In the genomic region with DNA sequence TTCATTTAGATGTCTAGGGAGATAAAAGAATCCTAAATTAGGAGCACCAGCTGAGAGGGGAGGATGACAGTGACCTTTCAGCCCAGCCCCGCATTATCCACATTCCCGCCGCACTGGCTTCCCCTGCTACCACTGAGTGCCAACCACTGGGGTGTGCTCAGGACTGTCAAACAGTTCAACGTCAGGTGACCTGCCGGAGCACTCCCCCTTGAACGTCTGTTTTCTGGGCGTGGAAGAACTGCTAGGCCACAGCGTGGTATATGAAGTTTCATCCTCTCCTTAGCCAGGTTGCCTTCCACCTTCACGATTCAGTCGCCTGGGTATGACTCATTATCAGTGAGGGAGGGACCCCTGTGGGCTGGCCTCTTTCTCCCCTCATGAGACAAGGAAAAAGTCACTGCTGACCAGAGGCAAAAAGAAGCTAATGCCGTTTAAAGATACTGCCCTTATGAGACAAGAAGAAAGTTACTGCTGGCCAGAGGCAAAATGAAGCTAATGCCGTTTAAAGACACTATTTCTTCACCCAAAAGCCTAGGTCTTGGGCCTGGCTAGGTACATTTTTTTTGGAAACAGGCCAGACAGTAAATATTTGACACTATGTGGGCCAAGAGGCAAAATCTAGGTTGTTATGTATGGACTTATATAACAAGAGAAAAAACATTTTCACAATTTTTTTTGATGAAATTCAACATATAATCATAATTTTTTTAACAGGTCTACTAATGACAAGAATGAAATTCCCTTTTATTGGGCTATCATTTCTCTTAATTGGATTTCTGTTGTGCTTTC, we compare ENCODE assay signal across 8 cellular contexts. TPM values are rescaled to one million over a fixed set of nuclear protein-coding genes. Genes with fewer than 3 reads are reported as not detected.
DNase-seq lines count a peak whose midpoint lies in the region; ATAC-seq and TF ChIP-seq lines count a peak whose summit lies in the region.

No MANE protein-coding gene starts in this region.

- CTCF ChIA-PET in CD8-positive, alpha-beta memory T cell (lab: Charles Lee) = interaction anchor here (0.9 to 1.7 kb wide), 8 partner anchors 9 to 310 kb away, joined by 3 to 5 read pairs (median 3); partner anchors contain the start of genes C9orf40 and CARNMT1
- CTCF ChIA-PET in naive thymus-derived CD4-positive, alpha-beta T cell (lab: Charles Lee) = interaction anchor here (1.0 to 1.9 kb wide), 5 partner anchors 57 to 313 kb away, joined by 3 to 7 read pairs (median 4); no protein-coding TSS in a partner anchor

- intact Hi-C loops in naive thymus-derived CD4-positive, alpha-beta T cell (cut with micrococcal nuclease) = loop anchor here in 1 of 2 donors (10.0 kb wide), 1 partner anchor 1929 kb away; the partner anchor contains the start of gene ANXA1

- H3K9me3 ChIP-seq in CD8-positive, alpha-beta memory T cell (ENCODE audit: low read length) = no peaks in the 10 kb centered on the region
- no peaks in the 10 kb centered on the region for H3K9me3 ChIP-seq in naive thymus-derived CD4-positive, alpha-beta T cell (ENCODE audit: control insufficient read depth in 2 of 3, low read length in 3 of 3)

- H3K9me3 Mint-ChIP-seq in CD8-positive, alpha-beta memory T cell = no peaks in the 10 kb centered on the region
- H3K9me3 Mint-ChIP-seq in naive thymus-derived CD4-positive, alpha-beta T cell = no peaks in the 10 kb centered on the region
- no peaks in the 10 kb centered on the region for H3K9me3 Mint-ChIP-seq in T-helper 2 cell treated with Interferon-gamma antibody and Interleukin-4, amounts not matched to agents 5 μg/mL and 100 μg/mL, for 36 hours

- peak; percentile 14 for ATAC-seq in naive thymus-derived CD4-positive, alpha-beta T cell
- ATAC-seq in GM18909 (IDR thresholded peaks at IDR 0.05; ENCODE audit: poor library complexity, unreplicated experiment) = no peak

- no peaks in the 10 kb centered on the region for H3K27me3 ChIP-seq in CD8-positive, alpha-beta memory T cell (ENCODE audit: insufficient read depth, low read length, poor library complexity, severe bottlenecking)
- H3K27me3 ChIP-seq in naive thymus-derived CD4-positive, alpha-beta T cell (ENCODE audit: control insufficient read depth in 2 of 2, insufficient read depth in 2 of 2, low read length in 2 of 2) = no peaks in the 10 kb centered on the region

- H3K4me1 Mint-ChIP-seq in CD8-positive, alpha-beta memory T cell = peaks cover 36 to 49% (median 45%) of the 10 kb centered on the region in 3 donors
- H3K4me1 Mint-ChIP-seq in naive thymus-derived CD4-positive, alpha-beta T cell = peaks cover 25 to 58% (median 43%) of the 10 kb centered on the region in 7 donors
- peaks cover 27% of the 10 kb centered on the region for H3K4me1 Mint-ChIP-seq in T-helper 2 cell treated with Interferon-gamma antibody and Interleukin-4, amounts not matched to agents 5 μg/mL and 100 μg/mL, for 36 hours (ENCODE audit: low read depth)

- POLR2A ChIA-PET in CD8-positive, alpha-beta memory T cell (lab: Charles Lee) = interaction anchor here (0.6 to 1.1 kb wide), 3 partner anchors 56 to 130 kb away, joined by 3 to 6 read pairs (median 3); no protein-coding TSS in a partner anchor
- POLR2A ChIA-PET in naive thymus-derived CD4-positive, alpha-beta T cell (lab: Charles Lee) = interaction anchor here (0.7 kb wide), 1 partner anchor 21 kb away, joined by 5 read pairs; no protein-coding TSS in a partner anchor

- in situ Hi-C loops in SK-MEL-5 (cut with HindIII; ENCODE audit: low pct_unique_long_range_greater_than_20kb, low sequenced_read_pairs) = no loop called here
- in situ Hi-C loops in GM13977 (cut with MboI; ENCODE audit: low pct_unique_long_range_greater_than_20kb, low sequenced_read_pairs, unreplicated experiment) = no loop called here

- peak overlapping the region; percentile 80 to 99 (median 94) for H3K27ac Mint-ChIP-seq in CD8-positive, alpha-beta memory T cell
- peak overlapping the region in 8 of 9 donors; percentile 10 to 94 (median 58) for H3K27ac Mint-ChIP-seq in naive thymus-derived CD4-positive, alpha-beta T cell
- no peak overlapping the region for H3K27ac Mint-ChIP-seq in T-helper 2 cell treated with Interferon-gamma antibody and Interleukin-4, amounts not matched to agents 5 μg/mL and 100 μg/mL, for 36 hours

- DNase-seq in CD8-positive, alpha-beta memory T cell = peak; percentile 38 to 75 (median 53)
- peak; percentile 54 for DNase-seq in SK-MEL-5 (ENCODE audit: low read depth, low spot score)
- peak; percentile 55 for DNase-seq in epithelial cell of esophagus (ENCODE audit: low read depth)
- peak in 1 of 9 donors; percentile 16 for DNase-seq in naive thymus-derived CD4-positive, alpha-beta T cell
- no peak for DNase-seq in T-helper 2 cell treated with Interferon-gamma antibody and Interleukin-4, amounts not matched to agents 5 μg/mL and 100 μg/mL, for 36 hours (ENCODE audit: low spot score)
- DNase-seq in GM13977 (ENCODE audit: low spot score) = no peak
- DNase-seq in NCI-H2171 (lab: John Stamatoyannopoulos, UW) = no peak

- peak overlapping the region; percentile 8 to 75 (median 26) for H3K4me3 Mint-ChIP-seq in CD8-positive, alpha-beta memory T cell
- H3K4me3 Mint-ChIP-seq in naive thymus-derived CD4-positive, alpha-beta T cell = peak overlapping the region in 1 of 10 donors; percentile 1
- H3K4me3 Mint-ChIP-seq in T-helper 2 cell treated with Interferon-gamma antibody and Interleukin-4, amounts not matched to agents 5 μg/mL and 100 μg/mL, for 36 hours = no peak overlapping the region

- H3K4me3 ChIP-seq in CD8-positive, alpha-beta memory T cell (ENCODE audit: low read length) = no peak overlapping the region
- H3K4me3 ChIP-seq in epithelial cell of esophagus (ENCODE audit: low read length) = no peak overlapping the region
- no peak overlapping the region for H3K4me3 ChIP-seq in naive thymus-derived CD4-positive, alpha-beta T cell (ENCODE audit: low read length)

- H3K27ac ChIP-seq in CD8-positive, alpha-beta memory T cell (ENCODE audit: low read depth, low read length) = peak overlapping the region; percentile 20
- peak overlapping the region; percentile 3 for H3K27ac ChIP-seq in naive thymus-derived CD4-positive, alpha-beta T cell (ENCODE audit: low read depth, low read length)

- TF ChIP-seq CTCF in epithelial cell of esophagus (IDR thresholded peaks at IDR 0.05; ENCODE audit: insufficient read depth, low read depth, low read length, missing control alignments) (no peak), GM13977 (IDR thresholded peaks at IDR 0.05; ENCODE audit: extremely low read depth, insufficient read depth, missing control alignments) (no peak)

- H3K36me3 ChIP-seq in CD8-positive, alpha-beta memory T cell (ENCODE audit: insufficient read depth, low read length) = peaks cover 13% of the 10 kb centered on the region
- peaks cover 0 to 44% (median 5%) of the 10 kb centered on the region in 3 experiments for H3K36me3 ChIP-seq in naive thymus-derived CD4-positive, alpha-beta T cell (ENCODE audit: control insufficient read depth in 2 of 3, insufficient read depth in 3 of 3, low read length in 3 of 3)

- H3K36me3 Mint-ChIP-seq in CD8-positive, alpha-beta memory T cell = peaks cover 0 to 51% (median 24%) of the 10 kb centered on the region in 3 donors
- H3K36me3 Mint-ChIP-seq in naive thymus-derived CD4-positive, alpha-beta T cell = peaks cover 8 to 32% (median 23%) of the 10 kb centered on the region in 5 donors
- peaks cover 29% of the 10 kb centered on the region for H3K36me3 Mint-ChIP-seq in T-helper 2 cell treated with Interferon-gamma antibody and Interleukin-4, amounts not matched to agents 5 μg/mL and 100 μg/mL, for 36 hours (ENCODE audit: low read depth)

- H3K27me3 Mint-ChIP-seq in CD8-positive, alpha-beta memory T cell = no peaks in the 10 kb centered on the region
- H3K27me3 Mint-ChIP-seq in naive thymus-derived CD4-positive, alpha-beta T cell = no peaks in the 10 kb centered on the region
- H3K27me3 Mint-ChIP-seq in T-helper 2 cell treated with Interferon-gamma antibody and Interleukin-4, amounts not matched to agents 5 μg/mL and 100 μg/mL, for 36 hours (ENCODE audit: low read depth) = no peaks in the 10 kb centered on the region

- H3K4me1 ChIP-seq in CD8-positive, alpha-beta memory T cell (ENCODE audit: insufficient read depth, low read length) = peaks cover 29% of the 10 kb centered on the region
- H3K4me1 ChIP-seq in naive thymus-derived CD4-positive, alpha-beta T cell (ENCODE audit: control insufficient read depth in 2 of 2, insufficient read depth in 2 of 2, low read length in 2 of 2) = peaks cover 9 to 16% of the 10 kb centered on the region in 2 donors

RNA-seq across cellular contexts. Expression of gene NMRK1, which starts 4.6 kb away (rescaled TPM):
- 10 to 100 TPM; 14.1 to 14.6 TPM for total RNA-seq in CD8-positive, alpha-beta memory T cell
- 48.4 TPM for polyA plus RNA-seq in CD8-positive, alpha-beta memory T cell
- 16.0 and 20.9 TPM in 2 replicates for total RNA-seq in SK-MEL-5 (2014; rRNA removed; shearing (Covaris generic))
- polyA plus RNA-seq in SK-MEL-5 (2015; cell fraction: cytosol; rRNA removed) = 5.9 and 8.3 TPM in 2 replicates
- 27.7 and 42.7 TPM in 2 replicates for polyA plus RNA-seq in SK-MEL-5 (2015; cell fraction: nucleus; rRNA removed)
- 100 to 1,000 TPM in 2 of 5 experiments, 10 to 100 TPM in 3; 23.4 to 103 (median 58.1) TPM for total RNA-seq in naive thymus-derived CD4-positive, alpha-beta T cell
- polyA plus RNA-seq in naive thymus-derived CD4-positive, alpha-beta T cell = 10 to 100 TPM; 64.3 to 75.5 TPM

RNA-seq across cellular contexts. Expression of gene OSTF1, which starts 4.9 kb away (rescaled TPM):
- total RNA-seq in CD8-positive, alpha-beta memory T cell = 10 to 100 TPM; 71.9 to 76.0 TPM
- polyA plus RNA-seq in CD8-positive, alpha-beta memory T cell = 170 TPM
- 28.6 and 30.7 TPM in 2 replicates for total RNA-seq in SK-MEL-5 (2014; rRNA removed; shearing (Covaris generic))
- polyA plus RNA-seq in SK-MEL-5 (2015; cell fraction: cytosol; rRNA removed) = 18.6 and 19.5 TPM in 2 replicates
- polyA plus RNA-seq in SK-MEL-5 (2015; cell fraction: nucleus; rRNA removed) = 4.6 and 5.8 TPM in 2 replicates
- total RNA-seq in naive thymus-derived CD4-positive, alpha-beta T cell = 10 to 100 TPM; 38.7 to 93.5 (median 46.2) TPM
- polyA plus RNA-seq in naive thymus-derived CD4-positive, alpha-beta T cell = 100 to 1,000 TPM; 109 to 141 TPM

RNA-seq across cellular contexts. Expression of gene CARNMT1, which starts 55.3 kb away (rescaled TPM):
- total RNA-seq in CD8-positive, alpha-beta memory T cell = 10 to 100 TPM; 30.8 to 32.9 TPM
- 12.8 TPM for polyA plus RNA-seq in CD8-positive, alpha-beta memory T cell
- total RNA-seq in SK-MEL-5 (2014; rRNA removed; shearing (Covaris generic)) = 27.2 and 29.4 TPM in 2 replicates
- polyA plus RNA-seq in SK-MEL-5 (2015; cell fraction: cytosol; rRNA removed) = 28.5 and 34.9 TPM in 2 replicates
- 12.4 and 24.4 TPM in 2 replicates for polyA plus RNA-seq in SK-MEL-5 (2015; cell fraction: nucleus; rRNA removed)
- total RNA-seq in naive thymus-derived CD4-positive, alpha-beta T cell = 10 to 100 TPM; 15.0 to 38.1 (median 29.4) TPM
- polyA plus RNA-seq in naive thymus-derived CD4-positive, alpha-beta T cell = 10 to 100 TPM in 1 of 2 donors, 1 to 10 TPM in 1; 7.8 to 12.6 TPM

Comparison
In these comparisons a context has a peak if more than half of its experiments do, and no peak if none do; other contexts are left out.
1. DNase-seq: peak in CD8-positive, alpha-beta memory T cell (5 of 5), SK-MEL-5 (single experiment) and epithelial cell of esophagus (single experiment); none in T-helper 2 cell treated with Interferon-gamma antibody and Interleukin-4, amounts not matched to agents 5 μg/mL and 100 μg/mL, for 36 hours (single experiment), GM13977 (single experiment) and NCI-H2171 (single experiment).